ENCODE assay signal across 8 cellular contexts in the genomic region with DNA sequence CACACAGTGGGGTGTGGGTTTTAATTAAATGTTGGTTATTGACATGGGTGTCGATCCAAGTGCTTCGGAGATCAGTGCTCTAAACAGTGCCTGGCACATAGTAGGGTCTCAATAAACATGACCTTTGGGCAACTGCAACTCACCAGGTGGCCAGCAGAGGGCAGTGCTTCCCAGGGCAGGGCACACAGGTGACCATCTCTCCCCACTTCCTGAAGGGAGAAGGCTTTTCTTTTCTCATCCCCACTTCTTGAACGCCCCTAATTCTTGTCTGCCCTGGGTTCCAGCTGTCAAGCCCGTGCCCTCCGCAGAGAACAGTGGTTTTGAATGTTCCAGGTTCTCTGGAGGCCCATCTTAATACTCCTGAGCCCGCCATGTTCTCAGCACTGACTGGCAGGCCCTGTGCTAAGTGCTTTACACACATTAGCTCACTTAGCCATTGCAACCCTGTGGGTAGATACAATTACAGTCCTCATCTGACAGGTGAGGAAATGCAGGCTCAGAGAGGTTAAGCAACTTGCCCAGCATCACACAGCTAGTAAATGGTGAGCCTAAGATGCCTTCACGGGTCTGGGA. TPM values are rescaled to one million over a fixed set of nuclear protein-coding genes. Genes with fewer than 3 reads are reported as not detected.
DNase-seq lines count a peak whose midpoint lies in the region; ATAC-seq and TF ChIP-seq lines count a peak whose summit lies in the region.

No MANE protein-coding gene starts in this region.

- ATAC-seq in GM18858 (IDR thresholded peaks at IDR 0.05; ENCODE audit: unreplicated experiment) (no peak), GM19395 (IDR thresholded peaks at IDR 0.05; ENCODE audit: unreplicated experiment) (no peak)

- TF ChIP-seq CTCF in neural cell (IDR thresholded peaks at IDR 0.05; ENCODE audit: poor library complexity, severe bottlenecking) (peak; percentile 56), type B pancreatic cell (conservative IDR thresholded peaks at IDR 0.05) (peak; percentile 98)

- no peak overlapping the region for H3K4me2 ChIP-seq in neural cell (ENCODE audit: low read length)

- H2AFZ ChIP-seq in neural cell (ENCODE audit: low read depth, low read length), result no peak overlapping the region

- no peak overlapping the region for H3K4me3 Mint-ChIP-seq in type B pancreatic cell

- no peaks in the 10 kb centered on the region for H3K27me3 ChIP-seq in neural cell (ENCODE audit: insufficient read depth, low read depth, low read length)

- H3K4me1 Mint-ChIP-seq in type B pancreatic cell (ENCODE audit: unreplicated experiment), result peaks cover 30% of the 10 kb centered on the region

- H3K79me2 ChIP-seq in neural cell (replicated peaks; ENCODE audit: insufficient read depth, low read length), result no peaks in the 10 kb centered on the region

- H3K27me3 Mint-ChIP-seq in type B pancreatic cell, result no peaks in the 10 kb centered on the region

- no peaks in the 10 kb centered on the region for H3K9me3 ChIP-seq in neural cell (ENCODE audit: low read length)

- no peak overlapping the region for H3K9ac ChIP-seq in neural cell (ENCODE audit: low read length)

- H3K4me3 ChIP-seq in neural cell (ENCODE audit: low read length), result no peak overlapping the region

- no peak for TF ChIP-seq EP300 in neural cell (conservative IDR thresholded peaks at IDR 0.05; ENCODE audit: poor library complexity, severe bottlenecking)

- no peaks in the 10 kb centered on the region for H3F3A ChIP-seq in neural cell (ENCODE audit: insufficient read depth, low read length, poor library complexity, severe bottlenecking)

- peak; percentile 43 for TF ChIP-seq RAD21 in neural cell (conservative IDR thresholded peaks at IDR 0.05)

- no peak overlapping the region for H3K27ac ChIP-seq in neural cell (ENCODE audit: low read length)

- peak overlapping the region; percentile 58 for H3K27ac Mint-ChIP-seq in type B pancreatic cell

- H3K9me2 ChIP-seq in neural cell (ENCODE audit: insufficient read depth, low read length), result no peaks in the 10 kb centered on the region

- no peaks in the 10 kb centered on the region for H4K20me1 ChIP-seq in neural cell (ENCODE audit: insufficient read depth)

- peak; percentile 74 for DNase-seq in ELF-1 (ENCODE audit: low read depth, low spot score)
- DNase-seq in M059J (ENCODE audit: low read depth), result peak; percentile 46
- peak; percentile 87 to 88 for DNase-seq in activated CD4-positive, alpha-beta T cell treated with anti-CD3 and anti-CD28 coated beads, Interleukin-2, amount 50 U/mL, for 48 hours
- peak; percentile 66 for DNase-seq in effector CD8-positive, alpha-beta T cell (lab: John Stamatoyannopoulos, UW)
- no peak for DNase-seq in type B pancreatic cell (ENCODE audit: extremely low spot score, unreplicated experiment)

- H3K36me3 ChIP-seq in neural cell (ENCODE audit: insufficient read depth, low read length), result no peaks in the 10 kb centered on the region

- H3K36me3 Mint-ChIP-seq in type B pancreatic cell, result no peaks in the 10 kb centered on the region

- H3K9me3 Mint-ChIP-seq in type B pancreatic cell, result no peaks in the 10 kb centered on the region

TF ChIP-seq in neural cell, 6 proteins besides CTCF, POLR2A, EP300 and RAD21:
- TF ChIP-seq POLR2AphosphoS5 (IDR thresholded peaks at IDR 0.05) (no peak), SMC3 (conservative IDR thresholded peaks at IDR 0.05; ENCODE audit: poor library complexity) (peak; percentile 41)

RNA-seq across cellular contexts. Expression of gene RAPGEF3, which starts 16.3 kb away (rescaled TPM):
- 1.2 and 2.6 TPM in 2 replicates for total RNA-seq in M059J (2014; rRNA removed; shearing (Covaris generic))
- polyA plus RNA-seq in neural cell, result 0.30 and 1.5 TPM in 2 replicates
- 0.23 and 0.49 TPM in 2 replicates for polyA minus RNA-seq in neural cell
- 3.7 and 4.9 TPM in 2 replicates for total RNA-seq in type B pancreatic cell (ENCODE audit: low replicate concordance)

RNA-seq across cellular contexts. Expression of gene ENDOU, which starts 17.0 kb away (rescaled TPM):
- total RNA-seq in M059J (2014; rRNA removed; shearing (Covaris generic)), result not detected in 2 replicates
- not detected in 2 replicates for polyA plus RNA-seq in neural cell
- not detected in 2 replicates for polyA minus RNA-seq in neural cell
- 3.7 and 18.9 TPM in 2 replicates for total RNA-seq in type B pancreatic cell (ENCODE audit: low replicate concordance)

RNA-seq across cellular contexts. Expression of gene SLC48A1, which starts 30.7 kb away (rescaled TPM):
- 12.8 and 12.9 TPM in 2 replicates for total RNA-seq in M059J (2014; rRNA removed; shearing (Covaris generic))
- polyA plus RNA-seq in neural cell, result 8.0 and 8.5 TPM in 2 replicates
- polyA minus RNA-seq in neural cell, result 9.7 and 11.2 TPM in 2 replicates
- total RNA-seq in type B pancreatic cell (ENCODE audit: low replicate concordance), result 19.7 and 37.4 TPM in 2 replicates

RNA-seq across cellular contexts. Expression of gene RPAP3, which starts 36.5 kb away (rescaled TPM):
- 26.0 and 40.3 TPM in 2 replicates for total RNA-seq in M059J (2014; rRNA removed; shearing (Covaris generic))
- polyA plus RNA-seq in neural cell, result 33.8 and 39.7 TPM in 2 replicates
- 44.8 and 46.9 TPM in 2 replicates for polyA minus RNA-seq in neural cell
- 31.7 and 39.9 TPM in 2 replicates for total RNA-seq in type B pancreatic cell (ENCODE audit: low replicate concordance)
